1 cellular context compared by ENCODE assay signal in genomic region chr19:52786464-52787354, GRCh38.
TF ChIP-seq lines count a peak whose summit lies in the region.
"Not testable (repeated sequence)": the region's sequence is repeated elsewhere in the genome, so short reads cannot be mapped to it uniquely, and the experiment has no call there.

TSS of gene ZNF600 (minus strand) at chr19:52786791. CDS start at chr19:52778888, 7,903 bp downstream.

TF ChIP-seq in K562, 482 proteins besides CTCF, POLR2A, EP300 and RAD21 (continued from another document and continues in another):
- TF ChIP-seq, protein P1, sequence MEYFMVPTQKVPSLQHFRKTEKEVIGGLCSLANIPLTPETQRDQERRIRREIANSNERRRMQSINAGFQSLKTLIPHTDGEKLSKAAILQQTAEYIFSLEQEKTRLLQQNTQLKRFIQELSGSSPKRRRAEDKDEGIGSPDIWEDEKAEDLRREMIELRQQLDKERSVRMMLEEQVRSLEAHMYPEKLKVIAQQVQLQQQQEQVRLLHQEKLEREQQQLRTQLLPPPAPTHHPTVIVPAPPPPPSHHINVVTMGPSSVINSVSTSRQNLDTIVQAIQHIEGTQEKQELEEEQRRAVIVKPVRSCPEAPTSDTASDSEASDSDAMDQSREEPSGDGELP (CRISPR knock-in tag; IDR thresholded peaks at IDR 0.05; ENCODE audit: borderline replicate concordance): peak; percentile 56
- TF ChIP-seq, protein P2, sequence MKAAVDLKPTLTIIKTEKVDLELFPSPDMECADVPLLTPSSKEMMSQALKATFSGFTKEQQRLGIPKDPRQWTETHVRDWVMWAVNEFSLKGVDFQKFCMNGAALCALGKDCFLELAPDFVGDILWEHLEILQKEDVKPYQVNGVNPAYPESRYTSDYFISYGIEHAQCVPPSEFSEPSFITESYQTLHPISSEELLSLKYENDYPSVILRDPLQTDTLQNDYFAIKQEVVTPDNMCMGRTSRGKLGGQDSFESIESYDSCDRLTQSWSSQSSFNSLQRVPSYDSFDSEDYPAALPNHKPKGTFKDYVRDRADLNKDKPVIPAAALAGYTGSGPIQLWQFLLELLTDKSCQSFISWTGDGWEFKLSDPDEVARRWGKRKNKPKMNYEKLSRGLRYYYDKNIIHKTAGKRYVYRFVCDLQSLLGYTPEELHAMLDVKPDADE (conservative IDR thresholded peaks at IDR 0.05; ENCODE audit: control insufficient read depth, low read depth, low read length): peak; percentile 40; the same call in 1 of the 2 replicates
- peak; percentile 83 for TF ChIP-seq KDM5B (IDR thresholded peaks at IDR 0.05; ENCODE audit: insufficient replicate concordance, low read depth, low read length)
- peak; percentile 92 for TF ChIP-seq POLR2G (IDR thresholded peaks at IDR 0.05; ENCODE audit: low read depth, low read length)
- peak; percentile 80 for TF ChIP-seq PHF20 (IDR thresholded peaks at IDR 0.05; ENCODE audit: partially characterized antibody)
- peak; percentile 53; the same call in 1 of the 2 replicates for TF ChIP-seq ATF7 (IDR thresholded peaks at IDR 0.05)
- peak; percentile 62; the same call in 1 of the 2 replicates for TF ChIP-seq POLR2AphosphoS5 (IDR thresholded peaks at IDR 0.05; ENCODE audit: control insufficient read depth, insufficient read depth, low read depth, low read length)
- not testable (repeated sequence) for TF ChIP-seq NR2C1 (IDR thresholded peaks at IDR 0.05)
- TF ChIP-seq NR2C1 (tag; IDR thresholded peaks at IDR 0.05): 0 out of 2 replicates have a peak, but pooled peaks have one; percentile 25
- TF ChIP-seq POLR2H (tag; IDR thresholded peaks at IDR 0.05; ENCODE audit: low read depth): peak; percentile 41; the same call in 1 of the 2 replicates
- TF ChIP-seq, protein P3, sequence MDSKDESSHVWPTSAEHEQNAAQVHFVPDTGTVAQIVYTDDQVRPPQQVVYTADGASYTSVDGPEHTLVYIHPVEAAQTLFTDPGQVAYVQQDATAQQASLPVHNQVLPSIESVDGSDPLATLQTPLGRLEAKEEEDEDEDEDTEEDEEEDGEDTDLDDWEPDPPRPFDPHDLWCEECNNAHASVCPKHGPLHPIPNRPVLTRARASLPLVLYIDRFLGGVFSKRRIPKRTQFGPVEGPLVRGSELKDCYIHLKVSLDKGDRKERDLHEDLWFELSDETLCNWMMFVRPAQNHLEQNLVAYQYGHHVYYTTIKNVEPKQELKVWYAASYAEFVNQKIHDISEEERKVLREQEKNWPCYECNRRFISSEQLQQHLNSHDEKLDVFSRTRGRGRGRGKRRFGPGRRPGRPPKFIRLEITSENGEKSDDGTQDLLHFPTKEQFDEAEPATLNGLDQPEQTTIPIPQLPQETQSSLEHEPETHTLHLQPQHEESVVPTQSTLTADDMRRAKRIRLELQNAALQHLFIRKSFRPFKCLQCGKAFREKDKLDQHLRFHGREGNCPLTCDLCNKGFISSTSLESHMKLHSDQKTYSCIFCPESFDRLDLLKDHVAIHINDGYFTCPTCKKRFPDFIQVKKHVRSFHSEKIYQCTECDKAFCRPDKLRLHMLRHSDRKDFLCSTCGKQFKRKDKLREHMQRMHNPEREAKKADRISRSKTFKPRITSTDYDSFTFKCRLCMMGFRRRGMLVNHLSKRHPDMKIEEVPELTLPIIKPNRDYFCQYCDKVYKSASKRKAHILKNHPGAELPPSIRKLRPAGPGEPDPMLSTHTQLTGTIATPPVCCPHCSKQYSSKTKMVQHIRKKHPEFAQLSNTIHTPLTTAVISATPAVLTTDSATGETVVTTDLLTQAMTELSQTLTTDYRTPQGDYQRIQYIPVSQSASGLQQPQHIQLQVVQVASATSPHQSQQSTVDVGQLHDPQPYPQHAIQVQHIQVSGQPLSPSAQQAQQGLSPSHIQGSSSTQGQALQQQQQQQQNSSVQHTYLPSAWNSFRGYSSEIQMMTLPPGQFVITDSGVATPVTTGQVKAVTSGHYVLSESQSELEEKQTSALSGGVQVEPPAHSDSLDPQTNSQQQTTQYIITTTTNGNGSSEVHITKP (IDR thresholded peaks at IDR 0.05; ENCODE audit: partially characterized antibody): peak; percentile 95
- 0 out of 2 replicates have a peak, but pooled peaks have one; percentile 33 for TF ChIP-seq ARID4B (CRISPR knock-in tag; IDR thresholded peaks at IDR 0.05)
- TF ChIP-seq MBD2 (IDR thresholded peaks at IDR 0.05; ENCODE audit: borderline replicate concordance, low read depth): peak; percentile 37; the same call in 1 of the 2 replicates
- 0 out of 2 replicates have a peak, but pooled peaks have one; percentile 17 for TF ChIP-seq ZNF239 (CRISPR knock-in tag; IDR thresholded peaks at IDR 0.05)
- 0 out of 2 replicates have a peak, but pooled peaks have one; percentile 38 for TF ChIP-seq HDAC2 (IDR thresholded peaks at IDR 0.05)
- TF ChIP-seq, protein P4, sequence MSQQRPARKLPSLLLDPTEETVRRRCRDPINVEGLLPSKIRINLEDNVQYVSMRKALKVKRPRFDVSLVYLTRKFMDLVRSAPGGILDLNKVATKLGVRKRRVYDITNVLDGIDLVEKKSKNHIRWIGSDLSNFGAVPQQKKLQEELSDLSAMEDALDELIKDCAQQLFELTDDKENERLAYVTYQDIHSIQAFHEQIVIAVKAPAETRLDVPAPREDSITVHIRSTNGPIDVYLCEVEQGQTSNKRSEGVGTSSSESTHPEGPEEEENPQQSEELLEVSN (IDR thresholded peaks at IDR 0.05; ENCODE audit: borderline replicate concordance in 1 of 2, extremely low read depth in 1 of 2, insufficient read depth in 1 of 2, insufficient read length in 1 of 2, low read depth in 1 of 2, low read length in 1 of 2, poor library complexity in 1 of 2, severe bottlenecking in 1 of 2): peak in 1 of 2 experiments; percentile 70
- TF ChIP-seq, protein P5, sequence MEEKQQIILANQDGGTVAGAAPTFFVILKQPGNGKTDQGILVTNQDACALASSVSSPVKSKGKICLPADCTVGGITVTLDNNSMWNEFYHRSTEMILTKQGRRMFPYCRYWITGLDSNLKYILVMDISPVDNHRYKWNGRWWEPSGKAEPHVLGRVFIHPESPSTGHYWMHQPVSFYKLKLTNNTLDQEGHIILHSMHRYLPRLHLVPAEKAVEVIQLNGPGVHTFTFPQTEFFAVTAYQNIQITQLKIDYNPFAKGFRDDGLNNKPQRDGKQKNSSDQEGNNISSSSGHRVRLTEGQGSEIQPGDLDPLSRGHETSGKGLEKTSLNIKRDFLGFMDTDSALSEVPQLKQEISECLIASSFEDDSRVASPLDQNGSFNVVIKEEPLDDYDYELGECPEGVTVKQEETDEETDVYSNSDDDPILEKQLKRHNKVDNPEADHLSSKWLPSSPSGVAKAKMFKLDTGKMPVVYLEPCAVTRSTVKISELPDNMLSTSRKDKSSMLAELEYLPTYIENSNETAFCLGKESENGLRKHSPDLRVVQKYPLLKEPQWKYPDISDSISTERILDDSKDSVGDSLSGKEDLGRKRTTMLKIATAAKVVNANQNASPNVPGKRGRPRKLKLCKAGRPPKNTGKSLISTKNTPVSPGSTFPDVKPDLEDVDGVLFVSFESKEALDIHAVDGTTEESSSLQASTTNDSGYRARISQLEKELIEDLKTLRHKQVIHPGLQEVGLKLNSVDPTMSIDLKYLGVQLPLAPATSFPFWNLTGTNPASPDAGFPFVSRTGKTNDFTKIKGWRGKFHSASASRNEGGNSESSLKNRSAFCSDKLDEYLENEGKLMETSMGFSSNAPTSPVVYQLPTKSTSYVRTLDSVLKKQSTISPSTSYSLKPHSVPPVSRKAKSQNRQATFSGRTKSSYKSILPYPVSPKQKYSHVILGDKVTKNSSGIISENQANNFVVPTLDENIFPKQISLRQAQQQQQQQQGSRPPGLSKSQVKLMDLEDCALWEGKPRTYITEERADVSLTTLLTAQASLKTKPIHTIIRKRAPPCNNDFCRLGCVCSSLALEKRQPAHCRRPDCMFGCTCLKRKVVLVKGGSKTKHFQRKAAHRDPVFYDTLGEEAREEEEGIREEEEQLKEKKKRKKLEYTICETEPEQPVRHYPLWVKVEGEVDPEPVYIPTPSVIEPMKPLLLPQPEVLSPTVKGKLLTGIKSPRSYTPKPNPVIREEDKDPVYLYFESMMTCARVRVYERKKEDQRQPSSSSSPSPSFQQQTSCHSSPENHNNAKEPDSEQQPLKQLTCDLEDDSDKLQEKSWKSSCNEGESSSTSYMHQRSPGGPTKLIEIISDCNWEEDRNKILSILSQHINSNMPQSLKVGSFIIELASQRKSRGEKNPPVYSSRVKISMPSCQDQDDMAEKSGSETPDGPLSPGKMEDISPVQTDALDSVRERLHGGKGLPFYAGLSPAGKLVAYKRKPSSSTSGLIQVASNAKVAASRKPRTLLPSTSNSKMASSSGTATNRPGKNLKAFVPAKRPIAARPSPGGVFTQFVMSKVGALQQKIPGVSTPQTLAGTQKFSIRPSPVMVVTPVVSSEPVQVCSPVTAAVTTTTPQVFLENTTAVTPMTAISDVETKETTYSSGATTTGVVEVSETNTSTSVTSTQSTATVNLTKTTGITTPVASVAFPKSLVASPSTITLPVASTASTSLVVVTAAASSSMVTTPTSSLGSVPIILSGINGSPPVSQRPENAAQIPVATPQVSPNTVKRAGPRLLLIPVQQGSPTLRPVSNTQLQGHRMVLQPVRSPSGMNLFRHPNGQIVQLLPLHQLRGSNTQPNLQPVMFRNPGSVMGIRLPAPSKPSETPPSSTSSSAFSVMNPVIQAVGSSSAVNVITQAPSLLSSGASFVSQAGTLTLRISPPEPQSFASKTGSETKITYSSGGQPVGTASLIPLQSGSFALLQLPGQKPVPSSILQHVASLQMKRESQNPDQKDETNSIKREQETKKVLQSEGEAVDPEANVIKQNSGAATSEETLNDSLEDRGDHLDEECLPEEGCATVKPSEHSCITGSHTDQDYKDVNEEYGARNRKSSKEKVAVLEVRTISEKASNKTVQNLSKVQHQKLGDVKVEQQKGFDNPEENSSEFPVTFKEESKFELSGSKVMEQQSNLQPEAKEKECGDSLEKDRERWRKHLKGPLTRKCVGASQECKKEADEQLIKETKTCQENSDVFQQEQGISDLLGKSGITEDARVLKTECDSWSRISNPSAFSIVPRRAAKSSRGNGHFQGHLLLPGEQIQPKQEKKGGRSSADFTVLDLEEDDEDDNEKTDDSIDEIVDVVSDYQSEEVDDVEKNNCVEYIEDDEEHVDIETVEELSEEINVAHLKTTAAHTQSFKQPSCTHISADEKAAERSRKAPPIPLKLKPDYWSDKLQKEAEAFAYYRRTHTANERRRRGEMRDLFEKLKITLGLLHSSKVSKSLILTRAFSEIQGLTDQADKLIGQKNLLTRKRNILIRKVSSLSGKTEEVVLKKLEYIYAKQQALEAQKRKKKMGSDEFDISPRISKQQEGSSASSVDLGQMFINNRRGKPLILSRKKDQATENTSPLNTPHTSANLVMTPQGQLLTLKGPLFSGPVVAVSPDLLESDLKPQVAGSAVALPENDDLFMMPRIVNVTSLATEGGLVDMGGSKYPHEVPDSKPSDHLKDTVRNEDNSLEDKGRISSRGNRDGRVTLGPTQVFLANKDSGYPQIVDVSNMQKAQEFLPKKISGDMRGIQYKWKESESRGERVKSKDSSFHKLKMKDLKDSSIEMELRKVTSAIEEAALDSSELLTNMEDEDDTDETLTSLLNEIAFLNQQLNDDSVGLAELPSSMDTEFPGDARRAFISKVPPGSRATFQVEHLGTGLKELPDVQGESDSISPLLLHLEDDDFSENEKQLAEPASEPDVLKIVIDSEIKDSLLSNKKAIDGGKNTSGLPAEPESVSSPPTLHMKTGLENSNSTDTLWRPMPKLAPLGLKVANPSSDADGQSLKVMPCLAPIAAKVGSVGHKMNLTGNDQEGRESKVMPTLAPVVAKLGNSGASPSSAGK (IDR thresholded peaks at IDR 0.05): peak; percentile 74
- peak; percentile 52 for TF ChIP-seq TAF1 (IDR thresholded peaks at IDR 0.05; ENCODE audit: control insufficient read depth, extremely low read depth, insufficient read depth, low read length, severe bottlenecking)
- TF ChIP-seq NRF1 (conservative IDR thresholded peaks at IDR 0.05 in 1 of 2, IDR thresholded peaks at IDR 0.05 in 1 of 2): peak; percentile 78 to 79
- TF ChIP-seq SAP30 (IDR thresholded peaks at IDR 0.05; ENCODE audit: borderline replicate concordance, insufficient read depth, low read depth, low read length, poor library complexity, severe bottlenecking): peak; percentile 78
- TF ChIP-seq RBFOX2 (IDR thresholded peaks at IDR 0.05; ENCODE audit: low read depth, low read length): peak; percentile 83
- peak; percentile 78 for TF ChIP-seq SUPT5H (IDR thresholded peaks at IDR 0.05)
- TF ChIP-seq ELF4 (CRISPR knock-in tag; IDR thresholded peaks at IDR 0.05): peak; percentile 70; the same call in 1 of the 2 replicates
- TF ChIP-seq HNRNPLL (IDR thresholded peaks at IDR 0.05; ENCODE audit: low read depth, low read length, poor library complexity, severe bottlenecking): peak; percentile 22
- TF ChIP-seq GATAD2B (IDR thresholded peaks at IDR 0.05; ENCODE audit: borderline replicate concordance): peak; percentile 60; the same call in 1 of the 2 replicates
- TF ChIP-seq NFIC (IDR thresholded peaks at IDR 0.05): peak; percentile 32
- TF ChIP-seq GABPA (tag; conservative IDR thresholded peaks at IDR 0.05; ENCODE audit: low read depth): peak; percentile 55
- peak; percentile 81; the same call in 1 of the 2 replicates for TF ChIP-seq PHF8 (IDR thresholded peaks at IDR 0.05; ENCODE audit: borderline replicate concordance, low read length)
- TF ChIP-seq FOXK2 (conservative IDR thresholded peaks at IDR 0.05 in 1 of 2, IDR thresholded peaks at IDR 0.05 in 1 of 2; ENCODE audit: low read depth in 2 of 2): peak in 1 of 2 experiments; percentile 71; a peak in 1 of 4 replicates
- TF ChIP-seq MEIS2 (IDR thresholded peaks at IDR 0.05; ENCODE audit: partially characterized antibody): peak; percentile 10
- 0 out of 2 replicates have a peak, but pooled peaks have one; percentile 14 for TF ChIP-seq BHLHE40 (IDR thresholded peaks at IDR 0.05; ENCODE audit: low read length)
- peak in 1 of 2 experiments; percentile 47; a peak in 1 of 4 replicates for TF ChIP-seq KDM4B (IDR thresholded peaks at IDR 0.05; ENCODE audit: borderline replicate concordance in 2 of 2, low read depth in 1 of 2)
- TF ChIP-seq TAF9B (IDR thresholded peaks at IDR 0.05; ENCODE audit: partially characterized antibody): peak; percentile 40
